In the genomic region with DNA sequence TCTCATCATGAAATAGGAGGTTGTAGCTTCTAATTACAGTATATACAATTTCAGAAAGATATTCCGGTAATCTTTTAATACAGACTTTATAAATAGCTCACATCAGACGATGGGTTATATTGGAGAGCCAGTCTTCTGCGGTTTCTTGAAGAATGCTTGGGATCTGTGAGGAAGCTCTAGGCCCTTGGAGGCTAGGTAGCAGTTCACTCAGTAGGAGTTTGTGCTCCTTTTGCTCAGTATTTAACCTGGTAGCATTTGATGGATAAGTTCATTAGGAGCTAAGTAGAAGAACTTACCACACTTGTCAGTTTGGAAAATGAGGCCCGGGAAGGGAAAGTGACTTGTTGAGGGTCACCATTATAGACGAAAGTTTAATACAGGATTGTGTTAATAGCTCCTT, we compare ENCODE assay signal across 7 cellular contexts. TPM values are rescaled to one million over a fixed set of nuclear protein-coding genes. Genes with fewer than 3 reads are reported as not detected.
DNase-seq lines count a peak whose midpoint lies in the region; TF ChIP-seq lines count a peak whose summit lies in the region.

No MANE protein-coding gene starts in this region.

- TF ChIP-seq CTCF in adrenal gland (IDR thresholded peaks at IDR 0.05) (no peak), spleen (IDR thresholded peaks at IDR 0.05 in 8 of 11, conservative IDR thresholded peaks at IDR 0.05 in 3 of 11) (no peak)

- H3K27ac ChIP-seq in HUES48 (ENCODE audit: low read depth, low read length): no peak overlapping the region
- H3K27ac ChIP-seq in adrenal gland: peak overlapping the region in 3 of 5 donors; percentile 82 to 99 (median 93)
- H3K27ac ChIP-seq in iPS-18a (ENCODE audit: low read length): no peak overlapping the region
- peak overlapping the region in 7 of 8 donors; percentile 93 to 99 (median 97) for H3K27ac ChIP-seq in spleen

- 62 to 74% (median 67%) methylated on average over 5 of the region's 5 CpGs for WGBS in adrenal gland, 4 donors
- WGBS in spleen, 5 donors: 65 to 87% (median 74%) methylated on average over 5 of the region's 5 CpGs

- TF ChIP-seq POLR2A in adrenal gland (IDR thresholded peaks at IDR 0.05) (no peak), spleen (IDR thresholded peaks at IDR 0.05) (no peak)

- peaks cover 48% of the 10 kb centered on the region for H3K4me1 ChIP-seq in HUES48 (ENCODE audit: control insufficient read depth, insufficient read depth, low read length)
- peaks cover 19 to 61% of the 10 kb centered on the region in 2 donors for H3K4me1 ChIP-seq in adrenal gland (replicated peaks in 1 of 2)
- H3K4me1 ChIP-seq in iPS-18a (ENCODE audit: control insufficient read depth, low read depth, low read length): peaks cover 18% of the 10 kb centered on the region
- peaks cover 7 to 80% (median 54%) of the 10 kb centered on the region in 6 donors for H3K4me1 ChIP-seq in spleen

- H3K9ac ChIP-seq in HUES48 (ENCODE audit: low read depth, low read length): no peak overlapping the region
- H3K9ac ChIP-seq in iPS-18a (ENCODE audit: low read length): peak overlapping the region; percentile 94

- peak overlapping the region; percentile 92; the same call in 1 of the 2 replicates for H3K4me3 ChIP-seq in HUES48 (ENCODE audit: low read depth, low read length)
- peak overlapping the region in 1 of 4 donors; percentile 86 for H3K4me3 ChIP-seq in adrenal gland
- peak overlapping the region; percentile 74 for H3K4me3 ChIP-seq in iPS-18a (ENCODE audit: low read length)
- peak overlapping the region in 5 of 8 donors; percentile 74 to 94 (median 87) for H3K4me3 ChIP-seq in spleen

- DNase-seq in adrenal gland: no peak
- DNase-seq in spleen: no peak
- no peak for DNase-seq in stimulated activated naive CD4-positive, alpha-beta T cell (lab: John Stamatoyannopoulos, UW)
- DNase-seq in NCI-H1694 (lab: John Stamatoyannopoulos, UW): no peak
- DNase-seq in NCI-H524 treated with DMSO at 0.1 percent for 48 hours (lab: John Stamatoyannopoulos, UW): no peak

- H3K36me3 ChIP-seq in HUES48 (ENCODE audit: control insufficient read depth, insufficient read depth, low read length) (no peaks in the 10 kb centered on the region), adrenal gland (replicated peaks in 1 of 2) (no peaks in the 10 kb centered on the region), iPS-18a (ENCODE audit: control insufficient read depth, low read depth, low read length) (peaks cover 3% of the 10 kb centered on the region), spleen (no peaks in the 10 kb centered on the region)

- intact Hi-C loops in adrenal gland (cut with DNase I) (no loop called here), spleen (cut with DNase I; ENCODE audit: low total_unique reads) (no loop called here)

- H3K9me3 ChIP-seq in HUES48 (ENCODE audit: control insufficient read depth, insufficient read depth, low read length): no peaks in the 10 kb centered on the region
- no peaks in the 10 kb centered on the region for H3K9me3 ChIP-seq in adrenal gland (replicated peaks in 1 of 3)
- H3K9me3 ChIP-seq in iPS-18a (ENCODE audit: control insufficient read depth, low read depth, low read length): no peaks in the 10 kb centered on the region
- no peaks in the 10 kb centered on the region for H3K9me3 ChIP-seq in spleen

- no peaks in the 10 kb centered on the region for H3K27me3 ChIP-seq in HUES48 (ENCODE audit: control insufficient read depth, insufficient read depth, low read length)
- no peaks in the 10 kb centered on the region for H3K27me3 ChIP-seq in adrenal gland
- H3K27me3 ChIP-seq in iPS-18a (ENCODE audit: control insufficient read depth, insufficient read depth, low read length): no peaks in the 10 kb centered on the region
- peaks cover 0 to 10% (median 0%) of the 10 kb centered on the region in 7 donors for H3K27me3 ChIP-seq in spleen (replicated peaks in 1 of 7)

RNA-seq across cellular contexts. Expression of a gene that starts 2.8 kb away (rescaled TPM):
- total RNA-seq in adrenal gland (100 to 1,000 TPM in 6 of 8 donors, 10 to 100 TPM in 2; 66.6 to 228 (median 128) TPM), spleen (100 to 1,000 TPM in 6 of 7 donors, 10 to 100 TPM in 1; 88.8 to 149 (median 110) TPM)
- polyA plus RNA-seq in adrenal gland (100 to 1,000 TPM in 1 of 3 donors, 10 to 100 TPM in 1, 1 to 10 TPM in 1; 9.9 to 124 (median 15.2) TPM), spleen (1 to 10 TPM; 3.1 to 9.1 (median 4.5) TPM)

Comparison
In these comparisons a context has a peak if more than half of its experiments do, and no peak if none do; other contexts are left out.
1. H3K27ac ChIP-seq: peak in adrenal gland (3 of 5) and spleen (7 of 8); none in HUES48 (single experiment) and iPS-18a (single experiment).